In genomic region chr17:10737786-10738185, GRCh38 we compare ENCODE assay signal across 15 cellular contexts. TPM values are rescaled to one million over a fixed set of nuclear protein-coding genes. Genes with fewer than 3 reads are reported as not detected.
DNase-seq lines count a peak whose midpoint lies in the region; ATAC-seq, FAIRE-seq and TF ChIP-seq lines count a peak whose summit lies in the region.
"Had no signal": no experiment of that assay in that cellular context is flagged by ENCODE, and none has a peak within 500 bp of the region (broad histone marks: within the 10 kb centered on the region; RNA-seq: fewer than 3 reads in every experiment).

No MANE protein-coding gene starts in this region.

- peak; percentile 16 for DNase-seq in activated CD8-positive, alpha-beta memory T cell treated with anti-CD3 and anti-CD28 coated beads, Interleukin-2, amount 10 ng/mL, durations not matched to agents 7 days and 5 days
- DNase-seq in activated CD8-positive, alpha-beta memory T cell treated with anti-CD3 and anti-CD28 coated beads for 24 hours = no peak
- peak in 1 of 2 experiments; percentile 13 for DNase-seq in H1 (ENCODE audit: low read depth in 1 of 2, low spot score in 2 of 2)
- DNase-seq in stimulated activated CD4-positive, alpha-beta T cell treated with anti-CD3 and anti-CD28 coated beads, Interleukin-4, amount 100 ng/mL, for 1 hour = no peak
- no peak for DNase-seq in KBM-7
- DNase-seq in upper lobe of right lung = no peak
- DNase-seq: KG1, NCI-H1048 had no signal

- FAIRE-seq in H1 (lab: Jason Lieb, UNC) = no peak
- FAIRE-seq: GM12878 had no signal

- no peak overlapping the region for H3K14ac ChIP-seq in H1 (ENCODE audit: insufficient read length)

- peaks cover 4% of the 10 kb centered on the region for H3K4me1 Mint-ChIP-seq in activated CD8-positive, alpha-beta memory T cell treated with anti-CD3 and anti-CD28 coated beads, Interleukin-2, amount 10 ng/mL, durations not matched to agents 7 days and 5 days

- H2AFZ ChIP-seq in H1 (ENCODE audit: low read length) = no peak overlapping the region
- H2AFZ ChIP-seq: GM23338 had no signal

- H4K91ac ChIP-seq in H1 (replicated peaks; ENCODE audit: insufficient read length, low read length) = no peak overlapping the region

- no peak overlapping the region for H3K27ac Mint-ChIP-seq in activated CD8-positive, alpha-beta memory T cell treated with anti-CD3 and anti-CD28 coated beads, Interleukin-2, amount 10 ng/mL, durations not matched to agents 7 days and 5 days
- H3K27ac Mint-ChIP-seq: CD8-positive, alpha-beta T cell; GM23338 had no signal

- TF ChIP-seq POLR2A in H1 (IDR thresholded peaks at IDR 0.05; ENCODE audit: control extremely low read depth in 1 of 2, low read depth in 2 of 2, low read length in 2 of 2) = no peak

- no peaks in the 10 kb centered on the region for H3K9me3 ChIP-seq in H1 (ENCODE audit: insufficient read depth in 2 of 2, low read depth in 1 of 2, low read length in 1 of 2)
- no peaks in the 10 kb centered on the region for H3K9me3 ChIP-seq in mucosa of stomach (ENCODE audit: control insufficient read depth, low read length)
- H3K9me3 ChIP-seq in upper lobe of right lung = no peaks in the 10 kb centered on the region
- H3K9me3 ChIP-seq: BE2C had no signal

- CTCF ChIA-PET in activated CD8-positive, alpha-beta memory T cell treated with anti-CD3 and anti-CD28 coated beads, Interleukin-2, amount 10 ng/mL, durations not matched to agents 7 days and 5 days (lab: Charles Lee) = interaction anchor here (0.9 to 2.0 kb wide), 9 partner anchors 13 to 111 kb away, joined by 3 to 11 read pairs (median 4); no protein-coding TSS in a partner anchor
- CTCF ChIA-PET in H1 (lab: Charles Lee; ENCODE audit: partially characterized antibody) = interaction anchor here (0.6 to 8.1 kb wide), 31 partner anchors 10 to 1191 kb away, joined by 3 to 88 read pairs (median 5); partner anchors contain the start of gene PIRT

- no peak for ATAC-seq in activated CD8-positive, alpha-beta memory T cell treated with anti-CD3 and anti-CD28 coated beads, Interleukin-2, amount 10 ng/mL, durations not matched to agents 7 days and 5 days
- ATAC-seq in GM18511 (IDR thresholded peaks at IDR 0.05; ENCODE audit: unreplicated experiment) (no peak), upper lobe of right lung (no peak)

- no peak for TF ChIP-seq RAD21 in H1 (IDR thresholded peaks at IDR 0.05 in 1 of 2, conservative IDR thresholded peaks at IDR 0.05 in 1 of 2; ENCODE audit: low read depth in 2 of 2, low read length in 2 of 2)

- no peak overlapping the region for H3K4me2 ChIP-seq in H1 (ENCODE audit: insufficient read depth in 1 of 2, low read depth in 2 of 2, low read length in 2 of 2)
- H3K4me2 ChIP-seq: GM23338 had no signal

- TF ChIP-seq EP300 in H1 (IDR thresholded peaks at IDR 0.05; ENCODE audit: borderline replicate concordance in 1 of 2, low read depth in 2 of 2, low read length in 2 of 2) = no peak

- H3K56ac ChIP-seq in H1 (replicated peaks; ENCODE audit: insufficient read length, low read depth, low read length) = no peak overlapping the region

- no peak overlapping the region for H2BK120ac ChIP-seq in H1 (replicated peaks; ENCODE audit: low read depth, low read length)

- no peak overlapping the region for H3K27ac ChIP-seq in H1 (ENCODE audit: low read depth, low read length)
- H3K27ac ChIP-seq in upper lobe of right lung = no peak overlapping the region
- H3K27ac ChIP-seq: 22Rv1 had no signal

- no peaks in the 10 kb centered on the region for H3K79me1 ChIP-seq in H1 (ENCODE audit: low read depth, low read length)

- no peak overlapping the region for H2AK5ac ChIP-seq in H1 (ENCODE audit: low read depth, low read length)

- POLR2A ChIA-PET in H1 (lab: Charles Lee; ENCODE audit: partially characterized antibody) = interaction anchor here (1.0 to 1.5 kb wide), 3 partner anchors 10 to 107 kb away, joined by 3 to 5 read pairs (median 5); no protein-coding TSS in a partner anchor

- intact Hi-C loops in upper lobe of right lung (cut with DNase I) = loop anchor here (10.0 kb wide), 1 partner anchor 107 kb away; no protein-coding TSS in a partner anchor

- no peaks in the 10 kb centered on the region; the same call in 1 of the 2 replicates for H3K23me2 ChIP-seq in H1 (ENCODE audit: low read depth, low read length)

- H3K4me1 ChIP-seq in H1 (replicated peaks in 1 of 4; ENCODE audit: control insufficient read depth in 3 of 4, insufficient read depth in 4 of 4, low read length in 3 of 4) (no peaks in the 10 kb centered on the region), mucosa of stomach (ENCODE audit: control insufficient read depth, insufficient read depth, low read length) (peaks cover 74% of the 10 kb centered on the region), upper lobe of right lung (peaks cover 8% of the 10 kb centered on the region)
- H3K4me1 ChIP-seq: BE2C had no signal

- H2BK5ac ChIP-seq in H1 (ENCODE audit: low read depth, low read length) = no peak overlapping the region

- H3K9me3 Mint-ChIP-seq in activated CD8-positive, alpha-beta memory T cell treated with anti-CD3 and anti-CD28 coated beads, Interleukin-2, amount 10 ng/mL, durations not matched to agents 7 days and 5 days (ENCODE audit: low read depth) = no peaks in the 10 kb centered on the region
- H3K9me3 Mint-ChIP-seq: CD8-positive, alpha-beta T cell; GM23338 had no signal

- H4K5ac ChIP-seq in H1 (ENCODE audit: insufficient read length, low read depth, low read length) = no peak overlapping the region

- H3K79me2 ChIP-seq in H1 (ENCODE audit: control insufficient read depth in 1 of 2, insufficient read depth in 2 of 2, low read length in 2 of 2) = no peaks in the 10 kb centered on the region

- H2BK12ac ChIP-seq in H1 (ENCODE audit: low read depth, low read length) = 0 out of 2 replicates have a peak overlapping the region, but pooled peaks have one; percentile 42

- H3K23ac ChIP-seq in H1 (ENCODE audit: insufficient read length) = no peak overlapping the region

- no peak overlapping the region for H2BK15ac ChIP-seq in H1 (ENCODE audit: low read length)

- no peak overlapping the region for H3K4ac ChIP-seq in H1 (replicated peaks; ENCODE audit: insufficient read length, low read depth, low read length)

- in situ Hi-C loops in KBM-7 (cut with MboI; ENCODE audit: low pct_unique_long_range_greater_than_20kb, low sequenced_read_pairs) = no loop called here

- no peaks in the 10 kb centered on the region for H3K27me3 Mint-ChIP-seq in activated CD8-positive, alpha-beta memory T cell treated with anti-CD3 and anti-CD28 coated beads, Interleukin-2, amount 10 ng/mL, durations not matched to agents 7 days and 5 days

- WGBS in H1 (ENCODE audit: extremely low coverage in 1 of 2, insufficient coverage in 1 of 2, insufficient read length in 1 of 2, insufficient replicate concordance in 2 of 2, low coverage in 1 of 2, low lambda C conversion rate in 2 of 2, missing lambda C conversion rate in 1 of 2), 2 experiments = 78% methylated on average over 2 of the region's 2 CpGs; no CpG with 5 or more reads in 1 of the 2 experiments

- no peak overlapping the region for H3K9ac ChIP-seq in H1 (replicated peaks in 1 of 4; ENCODE audit: extremely low read depth in 1 of 4, low read depth in 3 of 4, low read length in 3 of 4)
- peak overlapping the region; percentile 11 for H3K9ac ChIP-seq in mucosa of stomach (ENCODE audit: low read length)

- H3K36me3 ChIP-seq in H1 (ENCODE audit: control insufficient read depth in 2 of 4, insufficient read depth in 4 of 4, low read length in 3 of 4) (no peaks in the 10 kb centered on the region), mucosa of stomach (ENCODE audit: control insufficient read depth, insufficient read depth, low read length) (no peaks in the 10 kb centered on the region), upper lobe of right lung (no peaks in the 10 kb centered on the region)
- H3K36me3 ChIP-seq: BE2C had no signal

- no peak for TF ChIP-seq CTCF in H1 (IDR thresholded peaks at IDR 0.05; ENCODE audit: control extremely low read depth in 1 of 3, insufficient read depth in 1 of 3, low read depth in 1 of 3, low read length in 3 of 3)
- TF ChIP-seq CTCF in upper lobe of right lung (IDR thresholded peaks at IDR 0.05) = no peak

- no peak overlapping the region for H3K18ac ChIP-seq in H1 (ENCODE audit: extremely low read depth, low read length)

- H3K36me3 Mint-ChIP-seq in activated CD8-positive, alpha-beta memory T cell treated with anti-CD3 and anti-CD28 coated beads, Interleukin-2, amount 10 ng/mL, durations not matched to agents 7 days and 5 days = no peaks in the 10 kb centered on the region
- H3K36me3 Mint-ChIP-seq: CD8-positive, alpha-beta T cell had no signal

- H3K4me3 ChIP-seq in H1 (ENCODE audit: extremely low read depth in 1 of 4, insufficient read depth in 2 of 4, low read depth in 3 of 4, low read length in 4 of 4) (no peak overlapping the region), mucosa of stomach (ENCODE audit: low read length) (no peak overlapping the region), upper lobe of right lung (no peak overlapping the region)
- H3K4me3 ChIP-seq: GM12878, GM23338 had no signal

- H3K4me3 Mint-ChIP-seq in activated CD8-positive, alpha-beta memory T cell treated with anti-CD3 and anti-CD28 coated beads, Interleukin-2, amount 10 ng/mL, durations not matched to agents 7 days and 5 days = no peak overlapping the region
- H3K4me3 Mint-ChIP-seq: GM23338 had no signal

- H4K8ac ChIP-seq in H1 (ENCODE audit: extremely low read depth, insufficient read depth, low read length) = no peak overlapping the region

- H2BK20ac ChIP-seq in H1 (ENCODE audit: low read length) = no peak overlapping the region

- H3K27me3 ChIP-seq in H1 (replicated peaks in 1 of 4; ENCODE audit: control insufficient read depth in 3 of 4, extremely low read depth in 1 of 4, insufficient read depth in 3 of 4, low read length in 3 of 4) (no peaks in the 10 kb centered on the region), mucosa of stomach (ENCODE audit: control insufficient read depth, insufficient read depth, low read length) (no peaks in the 10 kb centered on the region), upper lobe of right lung (no peaks in the 10 kb centered on the region)
- H3K27me3 ChIP-seq: BE2C had no signal

- no peaks in the 10 kb centered on the region for H4K20me1 ChIP-seq in H1 (replicated peaks in 1 of 2; ENCODE audit: control insufficient read depth in 1 of 2, insufficient read depth in 2 of 2, low read length in 2 of 2)

RNA-seq across cellular contexts. Expression of gene TMEM220, which starts 8.0 kb away (rescaled TPM):
- under 1 TPM; 0.29 to 0.35 TPM for total RNA-seq in activated CD8-positive, alpha-beta memory T cell treated with anti-CD3 and anti-CD28 coated beads, Interleukin-2, amount 10 ng/mL, durations not matched to agents 7 days and 5 days
- 3.8 and 4.2 TPM in 2 replicates for total RNA-seq in H1 (2021; fragmentation: NEBNext Ultra II Directional; extraction: Animal tissue kit (Norgen Biotek cat#: 25700))
- 2.8 and 4.1 TPM in 2 replicates for polyA plus RNA-seq in H1 (2011; rRNA removed)
- 2.7 TPM for polyA plus RNA-seq in H1 (2011; cell fraction: cytosol; rRNA removed)
- polyA plus RNA-seq in H1 (2011; cell fraction: nucleus; rRNA removed) = 1.8 TPM
- polyA plus RNA-seq in H1 (2012, experiment 1 of 2) = 3.6 to 8.5 TPM (median 4.9 TPM) in 4 replicates
- 1.5 TPM for polyA plus RNA-seq in H1 (2012, experiment 2 of 2)
- polyA plus RNA-seq in H1 (2013, experiment 1 of 2) = 7.0 TPM
- polyA plus RNA-seq in H1 (2013, experiment 2 of 2) = 6.6 TPM
- 5.2 and 5.4 TPM in 2 replicates for polyA minus RNA-seq in H1 (2011; rRNA and poly(A)+ RNA removed)
- polyA minus RNA-seq in H1 (2011; cell fraction: cytosol; rRNA and poly(A)+ RNA removed) = 1.5 TPM
- polyA minus RNA-seq in H1 (2011; cell fraction: nucleus; rRNA and poly(A)+ RNA removed) = 6.1 TPM
- 10.5 TPM for total RNA-seq in upper lobe of right lung

RNA-seq across cellular contexts. Expression of gene ADPRM, which starts 40.4 kb away (rescaled TPM):
- total RNA-seq in activated CD8-positive, alpha-beta memory T cell treated with anti-CD3 and anti-CD28 coated beads, Interleukin-2, amount 10 ng/mL, durations not matched to agents 7 days and 5 days = 10 to 100 TPM in 1 of 2 experiments, 1 to 10 TPM in 1; 9.9 to 10.6 TPM
- total RNA-seq in H1 (2021; fragmentation: NEBNext Ultra II Directional; extraction: Animal tissue kit (Norgen Biotek cat#: 25700)) = 6.0 and 6.7 TPM in 2 replicates
- 4.6 and 7.9 TPM in 2 replicates for polyA plus RNA-seq in H1 (2011; rRNA removed)
- 7.0 TPM for polyA plus RNA-seq in H1 (2011; cell fraction: cytosol; rRNA removed)
- 2.3 TPM for polyA plus RNA-seq in H1 (2011; cell fraction: nucleus; rRNA removed)
- polyA plus RNA-seq in H1 (2012, experiment 1 of 2) = 6.5 to 10.8 TPM (median 7.0 TPM) in 4 replicates
- polyA plus RNA-seq in H1 (2012, experiment 2 of 2) = 0.98 TPM
- 6.1 TPM for polyA plus RNA-seq in H1 (2013, experiment 1 of 2)
- polyA plus RNA-seq in H1 (2013, experiment 2 of 2) = 5.7 TPM
- 7.6 and 10.8 TPM in 2 replicates for polyA minus RNA-seq in H1 (2011; rRNA and poly(A)+ RNA removed)
- polyA minus RNA-seq in H1 (2011; cell fraction: cytosol; rRNA and poly(A)+ RNA removed) = 3.4 TPM
- polyA minus RNA-seq in H1 (2011; cell fraction: nucleus; rRNA and poly(A)+ RNA removed) = 8.0 TPM
- 8.2 TPM for total RNA-seq in upper lobe of right lung

RNA-seq across cellular contexts. Expression of gene SCO1, which starts 40.5 kb away (rescaled TPM):
- total RNA-seq in activated CD8-positive, alpha-beta memory T cell treated with anti-CD3 and anti-CD28 coated beads, Interleukin-2, amount 10 ng/mL, durations not matched to agents 7 days and 5 days = 10 to 100 TPM; 25.6 to 30.4 TPM
- 60.3 and 61.8 TPM in 2 replicates for total RNA-seq in H1 (2021; fragmentation: NEBNext Ultra II Directional; extraction: Animal tissue kit (Norgen Biotek cat#: 25700))
- 16.6 and 18.7 TPM in 2 replicates for polyA plus RNA-seq in H1 (2011; rRNA removed)
- 24.3 TPM for polyA plus RNA-seq in H1 (2011; cell fraction: cytosol; rRNA removed)
- 34.1 TPM for polyA plus RNA-seq in H1 (2011; cell fraction: nucleus; rRNA removed)
- polyA plus RNA-seq in H1 (2012, experiment 1 of 2) = 26.2 to 37.1 TPM (median 31.3 TPM) in 4 replicates
- polyA plus RNA-seq in H1 (2012, experiment 2 of 2) = 7.5 TPM
- polyA plus RNA-seq in H1 (2013, experiment 1 of 2) = 24.2 TPM
- 28.4 TPM for polyA plus RNA-seq in H1 (2013, experiment 2 of 2)
- polyA minus RNA-seq in H1 (2011; rRNA and poly(A)+ RNA removed) = 19.4 and 25.1 TPM in 2 replicates
- polyA minus RNA-seq in H1 (2011; cell fraction: cytosol; rRNA and poly(A)+ RNA removed) = 36.3 TPM
- 74.1 TPM for polyA minus RNA-seq in H1 (2011; cell fraction: nucleus; rRNA and poly(A)+ RNA removed)
- 25.4 TPM for total RNA-seq in upper lobe of right lung
